35 cellular contexts compared by ENCODE assay signal in the genomic region with DNA sequence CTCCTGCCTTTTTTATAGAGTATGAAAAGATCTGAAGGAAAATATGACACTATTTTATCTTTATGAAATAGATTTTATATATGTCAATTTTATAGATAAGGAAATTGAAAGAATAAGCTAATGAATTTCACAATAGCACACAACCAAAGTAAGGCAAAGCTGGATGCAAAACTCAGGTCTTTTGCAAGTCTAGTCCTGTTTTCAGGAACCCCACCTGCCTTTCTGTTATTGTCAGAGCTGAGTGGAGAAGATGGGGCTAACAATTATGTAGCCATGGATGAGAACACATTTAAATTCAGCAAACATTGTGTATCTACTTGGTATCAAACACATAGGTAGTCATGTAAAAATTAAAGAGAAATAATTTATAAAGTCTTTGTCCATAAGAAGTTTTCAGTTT.
"Had no signal": no experiment of that assay in that cellular context is flagged by ENCODE, and none has a peak within 500 bp of the region (broad histone marks: within the 10 kb centered on the region; RNA-seq: fewer than 3 reads in every experiment).

No MANE protein-coding gene starts in this region.

- H3K79me2 ChIP-seq: parathyroid adenoma had no signal

- H3K27me3 Mint-ChIP-seq: activated B cell treated with CpG ODN at 0.5 μM for 24 hours; stimulated activated memory B cell treated with anti-CD40 and anti-IgM and Interleukin-4, amounts not matched to agents 10 μg/mL and 1 μg/mL and 100 μg/mL, for 72 hours had no signal

- H3K4me3 ChIP-seq: body of pancreas, cardiac muscle cell, colonic mucosa, dorsolateral prefrontal cortex, gastrocnemius medialis, left lung, lower lobe of right lung, neural progenitor cell, psoas muscle, sigmoid colon, thyroid gland, upper lobe of left lung had no signal

- H3K27me3 ChIP-seq: body of pancreas, cardiac muscle cell, colonic mucosa, dorsolateral prefrontal cortex, gastrocnemius medialis, left lung, neural progenitor cell, sigmoid colon, thyroid gland, upper lobe of left lung had no signal

- H3K27ac ChIP-seq: body of pancreas, cardiac muscle cell, colonic mucosa, dorsolateral prefrontal cortex, gastrocnemius medialis, left lung, lower lobe of right lung, neural progenitor cell, parathyroid adenoma, psoas muscle, sigmoid colon, thyroid gland, upper lobe of left lung had no signal

- H3K27ac Mint-ChIP-seq: activated B cell treated with CpG ODN at 0.5 μM for 24 hours; activated CD8-positive, alpha-beta T cell treated with anti-CD3 and anti-CD28 coated beads for 36 hours; activated naive CD4-positive, alpha-beta T cell treated with anti-CD3 and anti-CD28 coated beads, Interleukin-2, amount 50 U/mL, for 24 hours; activated T-helper 17 cell treated with anti-CD3 and anti-CD28 coated beads, Interleukin-2, amount 50 U/mL, for 72 hours; natural killer cell; neural progenitor cell; stimulated activated memory B cell treated with anti-CD40 and anti-IgM and Interleukin-4, amounts not matched to agents 10 μg/mL and 1 μg/mL and 100 μg/mL, for 72 hours; stimulated activated naive CD8-positive, alpha-beta T cell treated with anti-CD3 and anti-CD28 coated beads, Interleukin-15, amount 100 ng/mL, for 72 hours had no signal

- H3K36me3 Mint-ChIP-seq: activated naive CD4-positive, alpha-beta T cell treated with anti-CD3 and anti-CD28 coated beads, Interleukin-2, amount 50 U/mL, for 24 hours; natural killer cell; neural progenitor cell; stimulated activated memory B cell treated with anti-CD40 and anti-IgM and Interleukin-4, amounts not matched to agents 10 μg/mL and 1 μg/mL and 100 μg/mL, for 72 hours had no signal

- H3K4me3 Mint-ChIP-seq: activated B cell treated with CpG ODN at 0.5 μM for 24 hours; activated CD8-positive, alpha-beta T cell treated with anti-CD3 and anti-CD28 coated beads for 36 hours; activated naive CD4-positive, alpha-beta T cell treated with anti-CD3 and anti-CD28 coated beads, Interleukin-2, amount 50 U/mL, for 24 hours; activated T-cell treated with anti-CD3 and anti-CD28 coated beads, Interleukin-2, amount 50 U/mL, for 4 hours; activated T-helper 17 cell treated with anti-CD3 and anti-CD28 coated beads, Interleukin-2, amount 50 U/mL, for 72 hours; natural killer cell; neural progenitor cell; stimulated activated memory B cell treated with anti-CD40 and anti-IgM and Interleukin-4, amounts not matched to agents 10 μg/mL and 1 μg/mL and 100 μg/mL, for 72 hours; stimulated activated naive CD8-positive, alpha-beta T cell treated with anti-CD3 and anti-CD28 coated beads, Interleukin-15, amount 100 ng/mL, for 72 hours had no signal

- H3K9me3 ChIP-seq: body of pancreas, colonic mucosa, gastrocnemius medialis, left lung, lower lobe of right lung, psoas muscle, sigmoid colon, thyroid gland, upper lobe of left lung had no signal

- H3K9ac ChIP-seq: neural progenitor cell, parathyroid adenoma had no signal

- DNase-seq: activated B cell treated with CpG ODN at 0.5 μM for 24 hours; activated CD4-positive, alpha-beta T cell treated with anti-CD3 and anti-CD28 coated beads, Interleukin-2, amount 50 U/mL, for 1 hour; activated CD8-positive, alpha-beta T cell treated with anti-CD3 and anti-CD28 coated beads for 36 hours; activated gamma-delta T cell treated with Interleukin-2 at 50 U/mL for 16 hours; activated T-cell treated with anti-CD3 and anti-CD28 coated beads, Interleukin-2, amount 50 U/mL, for 4 hours; anterior cingulate cortex; body of pancreas; cerebellar nuclear complex; colonic mucosa; dorsolateral prefrontal cortex; effector memory CD4-positive, alpha-beta T cell; erythroblast; gastrocnemius medialis; glutamatergic neuron; left lung; lower lobe of right lung; mesendoderm; natural killer cell; occipital lobe; psoas muscle; sigmoid colon; small intestine; stimulated activated CD4-positive, alpha-beta T cell treated with anti-CD3 and anti-CD28 coated beads, Interleukin-1b, Interleukin-23, amount 100 ng/mL, for 48 hours; stimulated activated CD4-positive, alpha-beta T cell treated with anti-CD3 and anti-CD28 coated beads, Interleukin-4, amount 100 ng/mL, for 4 hours; stimulated activated CD8-positive, alpha-beta memory T cell treated with anti-CD3 and anti-CD28 coated beads, Interleukin-4, amount 100 ng/mL, for 48 hours; stimulated activated naive CD8-positive, alpha-beta T cell treated with anti-CD3 and anti-CD28 coated beads, Interleukin-15, amount 100 ng/mL, for 72 hours; substantia nigra; thyroid gland; upper lobe of left lung had no signal

- H3K4me2 ChIP-seq: neural progenitor cell had no signal

- H3K4me1 ChIP-seq: body of pancreas, colonic mucosa, gastrocnemius medialis, neural progenitor cell, parathyroid adenoma, psoas muscle, sigmoid colon had no signal

- H3K4me1 Mint-ChIP-seq: activated naive CD4-positive, alpha-beta T cell treated with anti-CD3 and anti-CD28 coated beads, Interleukin-2, amount 50 U/mL, for 24 hours; activated T-helper 17 cell treated with anti-CD3 and anti-CD28 coated beads, Interleukin-2, amount 50 U/mL, for 72 hours; stimulated activated naive CD8-positive, alpha-beta T cell treated with anti-CD3 and anti-CD28 coated beads, Interleukin-15, amount 100 ng/mL, for 72 hours had no signal

- H3K36me3 ChIP-seq: cardiac muscle cell, colonic mucosa, gastrocnemius medialis, left lung, lower lobe of right lung, neural progenitor cell, sigmoid colon, thyroid gland, upper lobe of left lung had no signal

- FAIRE-seq: small intestine had no signal

- H3K9me3 Mint-ChIP-seq: activated B cell treated with CpG ODN at 0.5 μM for 24 hours; activated CD8-positive, alpha-beta T cell treated with anti-CD3 and anti-CD28 coated beads for 36 hours; activated naive CD4-positive, alpha-beta T cell treated with anti-CD3 and anti-CD28 coated beads, Interleukin-2, amount 50 U/mL, for 24 hours; activated T-cell treated with anti-CD3 and anti-CD28 coated beads, Interleukin-2, amount 50 U/mL, for 4 hours; activated T-helper 17 cell treated with anti-CD3 and anti-CD28 coated beads, Interleukin-2, amount 50 U/mL, for 72 hours; natural killer cell; neural progenitor cell; stimulated activated memory B cell treated with anti-CD40 and anti-IgM and Interleukin-4, amounts not matched to agents 10 μg/mL and 1 μg/mL and 100 μg/mL, for 72 hours; stimulated activated naive CD8-positive, alpha-beta T cell treated with anti-CD3 and anti-CD28 coated beads, Interleukin-15, amount 100 ng/mL, for 72 hours had no signal

- ATAC-seq: activated CD8-positive, alpha-beta T cell treated with anti-CD3 and anti-CD28 coated beads for 36 hours; activated T-cell treated with anti-CD3 and anti-CD28 coated beads, Interleukin-2, amount 50 U/mL, for 4 hours; activated T-helper 17 cell treated with anti-CD3 and anti-CD28 coated beads, Interleukin-2, amount 50 U/mL, for 72 hours; body of pancreas; gastrocnemius medialis; left lung; lower lobe of right lung; natural killer cell; psoas muscle; stimulated activated memory B cell treated with anti-CD40 and anti-IgM and Interleukin-4, amounts not matched to agents 10 μg/mL and 1 μg/mL and 100 μg/mL, for 72 hours; stimulated activated naive CD8-positive, alpha-beta T cell treated with anti-CD3 and anti-CD28 coated beads, Interleukin-15, amount 100 ng/mL, for 72 hours had no signal

- H2AFZ ChIP-seq: neural progenitor cell, parathyroid adenoma had no signal
